ENCODE assay signal across 8 cellular contexts in the genomic region with DNA sequence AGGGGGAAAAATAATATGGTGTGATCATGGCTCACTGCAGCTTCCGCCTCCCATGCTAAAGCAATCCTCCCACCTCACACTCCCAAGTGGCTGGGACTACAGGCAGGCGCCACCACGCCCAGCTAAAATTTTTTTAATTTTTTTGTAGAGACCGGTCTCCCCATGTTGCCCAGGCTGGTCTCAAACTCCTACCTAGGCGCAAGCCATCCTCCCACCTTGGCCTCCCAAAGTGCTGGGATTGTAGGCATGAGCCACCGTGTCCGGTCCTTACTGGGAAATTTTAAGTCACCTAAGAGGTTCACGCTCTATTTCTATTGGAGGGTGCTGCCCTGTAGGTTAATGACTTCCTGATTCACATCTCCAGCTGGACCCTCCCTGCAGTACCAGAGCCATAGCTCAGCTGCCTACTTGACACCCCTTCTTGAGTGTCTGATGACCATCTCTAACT. TPM values are rescaled to one million over a fixed set of nuclear protein-coding genes. Genes with fewer than 3 reads are reported as not detected.
DNase-seq lines count a peak whose midpoint lies in the region; ATAC-seq and TF ChIP-seq lines count a peak whose summit lies in the region.

No MANE protein-coding gene starts in this region.

- no peak overlapping the region for H2BK120ac ChIP-seq in mesenchymal stem cell (ENCODE audit: low read depth, low read length)

- H2AK5ac ChIP-seq in mesenchymal stem cell (ENCODE audit: low read length, severe bottlenecking), result no peak overlapping the region

- no peak overlapping the region for H3K4ac ChIP-seq in mesenchymal stem cell (ENCODE audit: low read depth in 1 of 2, low read length in 2 of 2)

- H3K4me3 ChIP-seq in NB4 (ENCODE audit: low read depth, low read length) (peak overlapping the region; percentile 100), mesenchymal stem cell (ENCODE audit: insufficient read depth in 1 of 2, low read depth in 1 of 2, low read length in 2 of 2) (peak overlapping the region; percentile 39 to 99), uterus (peak overlapping the region; percentile 71 to 87)

- H2BK5ac ChIP-seq in mesenchymal stem cell (ENCODE audit: low read depth, low read length, poor library complexity, severe bottlenecking), result no peak overlapping the region

- H3K9ac ChIP-seq in mesenchymal stem cell (ENCODE audit: low read length), result peak overlapping the region; percentile 95

- no peak overlapping the region for H3K14ac ChIP-seq in mesenchymal stem cell (ENCODE audit: low read length in 2 of 2)

- TF ChIP-seq CTCF in NB4 (IDR thresholded peaks at IDR 0.05; ENCODE audit: low read depth, low read length) (no peak), MCF 10A (IDR thresholded peaks at IDR 0.05; ENCODE audit: unreplicated experiment) (no peak), uterus (IDR thresholded peaks at IDR 0.05) (no peak)

- POLR2A ChIA-PET in MCF 10A (lab: Yijun Ruan, JAX), result interaction anchor here (0.6 to 3.1 kb wide), 23 partner anchors 10 to 847 kb away, joined by 3 to 29 read pairs (median 4); a partner anchor contains a TSS

- intact Hi-C loops in MCF 10A (cut with micrococcal nuclease), result loop anchor here (5.0 kb wide), 1 partner anchor 265 kb away; a partner anchor contains a TSS
- intact Hi-C loops in uterus (cut with DNase I; ENCODE audit: low total_unique reads), result no loop called here

- no peak overlapping the region for H4K91ac ChIP-seq in mesenchymal stem cell (ENCODE audit: low read length)

- peak overlapping the region; percentile 96 for H3K4me3 Mint-ChIP-seq in MCF 10A (ENCODE audit: unreplicated experiment)

- H3K9me3 ChIP-seq in mesenchymal stem cell (ENCODE audit: control insufficient read depth, low read length) (no peaks in the 10 kb centered on the region), uterus (no peaks in the 10 kb centered on the region)

- H3K27ac ChIP-seq in mesenchymal stem cell (ENCODE audit: low read length, poor library complexity, severe bottlenecking), result no peak overlapping the region
- H3K27ac ChIP-seq in uterus, result peak overlapping the region; percentile 61 to 77

- peak overlapping the region; percentile 86 for H3K4me2 ChIP-seq in mesenchymal stem cell (ENCODE audit: low read length, poor library complexity, severe bottlenecking)

- no peak overlapping the region for H3K23ac ChIP-seq in mesenchymal stem cell (ENCODE audit: low read length in 2 of 2)

- BruUV-seq in MCF 10A (replicated peaks; lab: Mats Ljungman, UMichigan), result no TSS peak

- peak overlapping the region; percentile 89 for H3K27ac Mint-ChIP-seq in MCF 10A (ENCODE audit: low read depth, unreplicated experiment)

- 72% methylated on average over 8 of the region's 8 CpGs for WGBS in mesenchymal stem cell

- no peaks in the 10 kb centered on the region for H3K27me3 Mint-ChIP-seq in MCF 10A (ENCODE audit: insufficient read depth, unreplicated experiment)

- ATAC-seq in HG03565 (IDR thresholded peaks at IDR 0.05; ENCODE audit: unreplicated experiment), result no peak

- peaks cover 2 to 23% of the 10 kb centered on the region in 2 experiments for H3K36me3 ChIP-seq in mesenchymal stem cell (ENCODE audit: control insufficient read depth in 1 of 2, insufficient read depth in 2 of 2, low read depth in 1 of 2, low read length in 2 of 2)
- no peaks in the 10 kb centered on the region for H3K36me3 ChIP-seq in uterus

- peaks cover 10% of the 10 kb centered on the region for H3K36me3 Mint-ChIP-seq in MCF 10A (ENCODE audit: insufficient read depth, unreplicated experiment)

- H3K79me1 ChIP-seq in mesenchymal stem cell (replicated peaks; ENCODE audit: low read length, poor library complexity, severe bottlenecking), result peaks cover 34% of the 10 kb centered on the region

- no peak overlapping the region for H2AFZ ChIP-seq in mesenchymal stem cell (ENCODE audit: low read depth, low read length)

- H3K18ac ChIP-seq in mesenchymal stem cell (ENCODE audit: low read depth in 1 of 2, low read length in 2 of 2), result no peak overlapping the region

- H3K9me3 Mint-ChIP-seq in MCF 10A (ENCODE audit: unreplicated experiment), result no peaks in the 10 kb centered on the region

- peak overlapping the region in 1 of 2 experiments; percentile 3 for H2BK12ac ChIP-seq in mesenchymal stem cell (ENCODE audit: low read length in 2 of 2)

- peak overlapping the region; percentile 90 for H4K8ac ChIP-seq in mesenchymal stem cell (ENCODE audit: low read length)

- peaks cover 12% of the 10 kb centered on the region for H3K4me1 ChIP-seq in mesenchymal stem cell (ENCODE audit: control insufficient read depth, insufficient read depth, low read depth, low read length)
- peaks cover 4 to 6% of the 10 kb centered on the region in 2 donors for H3K4me1 ChIP-seq in uterus

- CTCF ChIA-PET in MCF 10A (lab: Yijun Ruan, JAX), result interaction anchor here (0.5 to 1.8 kb wide), 6 partner anchors 14 to 401 kb away, joined by 3 to 4 read pairs (median 3); a partner anchor contains a TSS

- DNase-seq in CMK (ENCODE audit: low read depth) (peak; percentile 40), NB4 (ENCODE audit: low read depth) (peak; percentile 71), MCF 10A (ENCODE audit: unreplicated experiment) (no peak), mesenchymal stem cell (no peak), uterus (no peak), kidney glomerular epithelial cell (lab: John Stamatoyannopoulos, UW) (no peak), putamen (ENCODE audit: low spot score) (no peak)

- no peaks in the 10 kb centered on the region for H3K27me3 ChIP-seq in mesenchymal stem cell (ENCODE audit: control insufficient read depth in 1 of 2, insufficient read depth in 1 of 2, low read length in 2 of 2)
- H3K27me3 ChIP-seq in uterus, result no peaks in the 10 kb centered on the region

- TF ChIP-seq POLR2A in NB4 (IDR thresholded peaks at IDR 0.05; ENCODE audit: extremely low read depth, insufficient read length) (no peak), uterus (IDR thresholded peaks at IDR 0.05) (no peak)

- peaks cover 17% of the 10 kb centered on the region for H3K4me1 Mint-ChIP-seq in MCF 10A (ENCODE audit: insufficient read depth, unreplicated experiment)

- no peak overlapping the region for H2BK15ac ChIP-seq in mesenchymal stem cell (ENCODE audit: low read depth, poor library complexity, severe bottlenecking)

RNA-seq across cellular contexts. Expression of a gene that starts 0.6 kb away (rescaled TPM):
- total RNA-seq in MCF 10A (2022), result 41.0 and 45.0 TPM in 2 replicates
- polyA plus RNA-seq in mesenchymal stem cell (2013, experiment 1 of 2), result 12.9 TPM
- polyA plus RNA-seq in mesenchymal stem cell (2013, experiment 2 of 2), result 12.4 TPM
- total RNA-seq in uterus, result 10 to 100 TPM in 2 of 4 donors, 1 to 10 TPM in 2; 4.1 to 34.6 (median 17.2) TPM

RNA-seq across cellular contexts. Expression of a gene that starts 41.6 kb away (rescaled TPM):
- 1.4 and 2.0 TPM in 2 replicates for total RNA-seq in MCF 10A (2022)
- 14.6 TPM for polyA plus RNA-seq in mesenchymal stem cell (2013, experiment 1 of 2)
- polyA plus RNA-seq in mesenchymal stem cell (2013, experiment 2 of 2), result 14.4 TPM
- total RNA-seq in uterus, result 10 to 100 TPM; 12.3 to 27.6 (median 20.6) TPM

Comparison
In these comparisons a context has a peak if more than half of its experiments do, and no peak if none do; other contexts are left out.
1. DNase-seq: peak in CMK (single experiment) and NB4 (single experiment); none in MCF 10A (single experiment), mesenchymal stem cell (single experiment), uterus (0 of 2), kidney glomerular epithelial cell (single experiment) and putamen (single experiment).
2. Peak in every context shown above with its lines, with median percentiles within 50 percentile points of each other: H3K4me3 ChIP-seq.